In genomic region chr17:10018461-10018891, GRCh38 we compare ENCODE assay signal across 1 cellular context.
TF ChIP-seq lines count a peak whose summit lies in the region.

No MANE protein-coding gene starts in this region.

TF ChIP-seq in GM12878, 131 proteins besides CTCF, POLR2A, EP300 and RAD21 (continued from another document):
- TF ChIP-seq ZNF592 (IDR thresholded peaks at IDR 0.05): no peak
- TF ChIP-seq EED (IDR thresholded peaks at IDR 0.05; ENCODE audit: low read depth): peak; percentile 66
- TF ChIP-seq NR2C2 (IDR thresholded peaks at IDR 0.05; ENCODE audit: borderline replicate concordance, control insufficient read depth, insufficient read length, low read depth): no peak
- TF ChIP-seq RELB (IDR thresholded peaks at IDR 0.05; ENCODE audit: low read depth): 0 out of 2 replicates have a peak, but pooled peaks have one; percentile 20
- TF ChIP-seq MYB (IDR thresholded peaks at IDR 0.05; ENCODE audit: borderline replicate concordance, low read depth, low read length): no peak
- peak; percentile 40 for TF ChIP-seq MEF2B (IDR thresholded peaks at IDR 0.05; ENCODE audit: partially characterized antibody, poor library complexity, severe bottlenecking)
- peak; percentile 71 to 78 for TF ChIP-seq IKZF2 (IDR thresholded peaks at IDR 0.05)
- peak; percentile 85 for TF ChIP-seq IKZF1 (conservative IDR thresholded peaks at IDR 0.05)
- peak; percentile 54; the same call in 1 of the 2 replicates for TF ChIP-seq DPF2 (IDR thresholded peaks at IDR 0.05)
- TF ChIP-seq SMARCA5 (IDR thresholded peaks at IDR 0.05): no peak
- peak; percentile 97 for TF ChIP-seq SPI1 (IDR thresholded peaks at IDR 0.05; ENCODE audit: borderline replicate concordance, insufficient read depth, low read depth, low read length)
- TF ChIP-seq BMI1 (IDR thresholded peaks at IDR 0.05; ENCODE audit: borderline replicate concordance): peak; percentile 78
